Comparison of ENCODE assay signal across 23 cellular contexts in genomic region chr6:119379809-119380208, GRCh38.
"Had no signal": no experiment of that assay in that cellular context is flagged by ENCODE, and none has a peak within 500 bp of the region (broad histone marks: within the 10 kb centered on the region; RNA-seq: fewer than 3 reads in every experiment).

No MANE protein-coding gene starts in this region.

- DNase-seq: cortex of kidney; dorsolateral prefrontal cortex; effector memory CD4-positive, alpha-beta T cell; heart left ventricle; hippocampal formation; left colon; nucleus accumbens; ovary; sigmoid colon; stimulated activated CD4-positive, alpha-beta T cell treated with anti-CD3 and anti-CD28 coated beads, Interleukin-12 subunit alpha, Interleukin-12 subunit beta, amount 100 ng/mL, for 4 hours; stimulated activated naive CD4-positive, alpha-beta T cell; stomach; substantia nigra had no signal

- FAIRE-seq: endometrium, frontal cortex, urothelium cell line had no signal

- H3K4me2 ChIP-seq: neural progenitor cell had no signal

- H3K27me3 ChIP-seq: dorsolateral prefrontal cortex, heart left ventricle, neural progenitor cell, ovary, right atrium auricular region, sigmoid colon, stomach had no signal

- H3K4me1 ChIP-seq: heart left ventricle, neural progenitor cell, right atrium auricular region, stomach had no signal

- H3K36me3 ChIP-seq: heart left ventricle, neural progenitor cell, ovary, right atrium auricular region, sigmoid colon, stomach had no signal

- H3K4me3 ChIP-seq: dorsolateral prefrontal cortex, heart left ventricle, neural progenitor cell, ovary, right atrium auricular region, sigmoid colon, skin epidermis, stomach had no signal

- H3K27ac Mint-ChIP-seq: mesothelial cell of epicardium; natural killer cell treated with Interleukin-12 subunit alpha and Interleukin-12 subunit beta and Interleukin-15 and Interleukin-18, amount 100 ng/mL, for 72 hours; neural progenitor cell; type B pancreatic cell had no signal

- H3K4me1 Mint-ChIP-seq: mesothelial cell of epicardium, neural progenitor cell had no signal

- H3K36me3 Mint-ChIP-seq: neural progenitor cell, type B pancreatic cell had no signal

- ATAC-seq: esophagus mucosa; heart left ventricle; left colon; natural killer cell treated with Interleukin-12 subunit alpha and Interleukin-12 subunit beta and Interleukin-15 and Interleukin-18, amount 100 ng/mL, for 72 hours had no signal

- H3K9ac ChIP-seq: neural progenitor cell had no signal

- H3K4me3 Mint-ChIP-seq: mesothelial cell of epicardium; natural killer cell treated with Interleukin-12 subunit alpha and Interleukin-12 subunit beta and Interleukin-15 and Interleukin-18, amount 100 ng/mL, for 72 hours; neural progenitor cell; type B pancreatic cell had no signal

- H2AFZ ChIP-seq: neural progenitor cell had no signal

- H3K27ac ChIP-seq: dorsolateral prefrontal cortex, heart left ventricle, neural progenitor cell, ovary, right atrium auricular region, sigmoid colon, skin epidermis, stomach had no signal

- H3K27me3 Mint-ChIP-seq: natural killer cell treated with Interleukin-12 subunit alpha and Interleukin-12 subunit beta and Interleukin-15 and Interleukin-18, amount 100 ng/mL, for 72 hours; type B pancreatic cell had no signal
